In genomic region chr11:68509105-68509504, GRCh38 we compare ENCODE assay signal across 18 cellular contexts. TPM values are rescaled to one million over a fixed set of nuclear protein-coding genes. Genes with fewer than 3 reads are reported as not detected.
DNase-seq lines count a peak whose midpoint lies in the region; ATAC-seq and TF ChIP-seq lines count a peak whose summit lies in the region.
"Had no signal": no experiment of that assay in that cellular context is flagged by ENCODE, and none has a peak within 500 bp of the region (broad histone marks: within the 10 kb centered on the region; RNA-seq: fewer than 3 reads in every experiment).

No MANE protein-coding gene starts in this region.

- H3K36me3 Mint-ChIP-seq in CD8-positive, alpha-beta memory T cell = peaks cover 0 to 56% (median 4%) of the 10 kb centered on the region in 3 donors
- H3K36me3 Mint-ChIP-seq in activated T-helper 17 cell treated with anti-CD3 and anti-CD28 coated beads, Interleukin-2, amount 50 U/mL, for 72 hours (ENCODE audit: low read depth) = peaks cover 55% of the 10 kb centered on the region
- peaks cover 15% of the 10 kb centered on the region for H3K36me3 Mint-ChIP-seq in activated naive CD4-positive, alpha-beta T cell treated with anti-CD3 and anti-CD28 coated beads for 36 hours (ENCODE audit: low read depth)

- H3K27me3 ChIP-seq in CD8-positive, alpha-beta memory T cell (ENCODE audit: insufficient read depth, low read length, poor library complexity, severe bottlenecking) = no peaks in the 10 kb centered on the region
- H3K27me3 ChIP-seq in mesenchymal stem cell (ENCODE audit: control insufficient read depth in 1 of 2, insufficient read depth in 1 of 2, low read length in 2 of 2) = no peaks in the 10 kb centered on the region
- H3K27me3 ChIP-seq: SJSA1, suprapubic skin had no signal

- no peak overlapping the region for H4K91ac ChIP-seq in mesenchymal stem cell (ENCODE audit: low read length)

- no peak overlapping the region for H3K18ac ChIP-seq in mesenchymal stem cell (ENCODE audit: low read depth in 1 of 2, low read length in 2 of 2)

- no peaks in the 10 kb centered on the region for H3K27me3 Mint-ChIP-seq in CD8-positive, alpha-beta memory T cell
- H3K27me3 Mint-ChIP-seq in activated T-helper 17 cell treated with anti-CD3 and anti-CD28 coated beads, Interleukin-2, amount 50 U/mL, for 72 hours = no peaks in the 10 kb centered on the region
- H3K27me3 Mint-ChIP-seq in activated naive CD4-positive, alpha-beta T cell treated with anti-CD3 and anti-CD28 coated beads for 36 hours (ENCODE audit: low read depth) = no peaks in the 10 kb centered on the region
- H3K27me3 Mint-ChIP-seq: activated T-cell treated with anti-CD3 and anti-CD28 coated beads, Interleukin-2, amount 50 U/mL, for 24 hours had no signal

- H3K4me1 Mint-ChIP-seq in CD8-positive, alpha-beta memory T cell = peaks cover 73 to 89% (median 89%) of the 10 kb centered on the region in 3 donors
- H3K4me1 Mint-ChIP-seq in activated T-helper 17 cell treated with anti-CD3 and anti-CD28 coated beads, Interleukin-2, amount 50 U/mL, for 72 hours = peaks cover 43% of the 10 kb centered on the region
- peaks cover 57% of the 10 kb centered on the region for H3K4me1 Mint-ChIP-seq in activated naive CD4-positive, alpha-beta T cell treated with anti-CD3 and anti-CD28 coated beads for 36 hours (ENCODE audit: low read depth)

- intact Hi-C loops in activated naive CD4-positive, alpha-beta T cell treated with anti-CD3 and anti-CD28 coated beads for 36 hours (cut with micrococcal nuclease) = no loop called here

- no peak overlapping the region for H2BK120ac ChIP-seq in mesenchymal stem cell (ENCODE audit: low read depth, low read length)

- no peak overlapping the region for H3K14ac ChIP-seq in mesenchymal stem cell (ENCODE audit: low read length in 2 of 2)

- H3K4me1 ChIP-seq in CD8-positive, alpha-beta memory T cell (ENCODE audit: insufficient read depth, low read length) = peaks cover 34% of the 10 kb centered on the region
- peaks cover 10% of the 10 kb centered on the region for H3K4me1 ChIP-seq in mesenchymal stem cell (ENCODE audit: control insufficient read depth, insufficient read depth, low read depth, low read length)

- no peak overlapping the region for H2AK5ac ChIP-seq in mesenchymal stem cell (ENCODE audit: low read length, severe bottlenecking)

- H3K4me2 ChIP-seq in mesenchymal stem cell (ENCODE audit: low read length, poor library complexity, severe bottlenecking) = no peak overlapping the region

- H3K9ac ChIP-seq in mesenchymal stem cell (ENCODE audit: low read length) = no peak overlapping the region

- POLR2A ChIA-PET in CD8-positive, alpha-beta memory T cell (lab: Charles Lee) = no interaction called here

- no peak overlapping the region for H3K23ac ChIP-seq in mesenchymal stem cell (ENCODE audit: low read length in 2 of 2)

- H3K4ac ChIP-seq in mesenchymal stem cell (ENCODE audit: low read depth in 1 of 2, low read length in 2 of 2) = no peak overlapping the region

- DNase-seq in AG08395 (ENCODE audit: low spot score) (peak; percentile 68), mesenchymal stem cell (peak; percentile 71), NCI-H1694 (lab: John Stamatoyannopoulos, UW) (no peak), GM10266 (ENCODE audit: extremely low spot score) (no peak), NCI-H510A treated with DMSO at 0.1 percent for 48 hours (lab: John Stamatoyannopoulos, UW) (no peak)
- DNase-seq in CD8-positive, alpha-beta memory T cell = no peak
- DNase-seq in activated naive CD4-positive, alpha-beta T cell treated with anti-CD3 and anti-CD28 coated beads for 36 hours = no peak
- DNase-seq: activated CD4-positive, alpha-beta T cell treated with anti-CD3 and anti-CD28 coated beads for 48 hours; activated T-cell treated with anti-CD3 and anti-CD28 coated beads, Interleukin-2, amount 50 U/mL, for 24 hours; amniotic stem cell; DMS153; left ventricle myocardium superior; NCI-H526; PC-3; stimulated activated CD4-positive, alpha-beta T cell treated with anti-CD3 and anti-CD28 coated beads, Interleukin-2, amount 100 ng/mL, for 24 hours had no signal

- ATAC-seq in activated T-helper 17 cell treated with anti-CD3 and anti-CD28 coated beads, Interleukin-2, amount 50 U/mL, for 72 hours (replicated peaks) = no peak
- ATAC-seq: PC-3 had no signal

- no peaks in the 10 kb centered on the region for H3K9me3 ChIP-seq in CD8-positive, alpha-beta memory T cell (ENCODE audit: low read length)
- no peaks in the 10 kb centered on the region for H3K9me3 ChIP-seq in mesenchymal stem cell (ENCODE audit: control insufficient read depth, low read length)
- H3K9me3 ChIP-seq: SJSA1, suprapubic skin had no signal

- H3K36me3 ChIP-seq in CD8-positive, alpha-beta memory T cell (ENCODE audit: insufficient read depth, low read length) = peaks cover 9% of the 10 kb centered on the region
- peaks cover 2 to 21% of the 10 kb centered on the region in 2 experiments for H3K36me3 ChIP-seq in mesenchymal stem cell (ENCODE audit: control insufficient read depth in 1 of 2, insufficient read depth in 2 of 2, low read depth in 1 of 2, low read length in 2 of 2)

- CTCF ChIA-PET in CD8-positive, alpha-beta memory T cell (lab: Charles Lee) = no interaction called here
- CTCF ChIA-PET in activated naive CD4-positive, alpha-beta T cell treated with anti-CD3 and anti-CD28 coated beads for 36 hours (lab: Charles Lee) = interaction anchor here (1.1 to 1.2 kb wide), 2 partner anchors 14 to 19 kb away, joined by 3 read pairs; no protein-coding TSS in a partner anchor

- no peak overlapping the region for H2BK5ac ChIP-seq in mesenchymal stem cell (ENCODE audit: low read depth, low read length, poor library complexity, severe bottlenecking)

- no peak overlapping the region for H2BK12ac ChIP-seq in mesenchymal stem cell (ENCODE audit: low read length in 2 of 2)

- H4K8ac ChIP-seq in mesenchymal stem cell (ENCODE audit: low read length) = no peak overlapping the region

- H3K9me3 Mint-ChIP-seq in CD8-positive, alpha-beta memory T cell = no peaks in the 10 kb centered on the region
- H3K9me3 Mint-ChIP-seq in activated T-helper 17 cell treated with anti-CD3 and anti-CD28 coated beads, Interleukin-2, amount 50 U/mL, for 72 hours = no peaks in the 10 kb centered on the region
- no peaks in the 10 kb centered on the region for H3K9me3 Mint-ChIP-seq in activated naive CD4-positive, alpha-beta T cell treated with anti-CD3 and anti-CD28 coated beads for 36 hours
- H3K9me3 Mint-ChIP-seq: activated T-cell treated with anti-CD3 and anti-CD28 coated beads, Interleukin-2, amount 50 U/mL, for 24 hours had no signal

- 77% methylated on average over 2 of the region's 4 CpGs for WGBS in mesenchymal stem cell

- H2AFZ ChIP-seq in mesenchymal stem cell (ENCODE audit: low read depth, low read length) = no peak overlapping the region

- H3K27ac ChIP-seq in CD8-positive, alpha-beta memory T cell (ENCODE audit: low read depth, low read length) = no peak overlapping the region
- no peak overlapping the region for H3K27ac ChIP-seq in mesenchymal stem cell (ENCODE audit: low read length, poor library complexity, severe bottlenecking)
- H3K27ac ChIP-seq: SJSA1, suprapubic skin had no signal

- no peak overlapping the region for H2BK15ac ChIP-seq in mesenchymal stem cell (ENCODE audit: low read depth, poor library complexity, severe bottlenecking)

- TF ChIP-seq CTCF in GM10266 (IDR thresholded peaks at IDR 0.05; ENCODE audit: control insufficient read depth, insufficient read depth, low read depth, missing control alignments) = no peak

- H3K79me1 ChIP-seq in mesenchymal stem cell (replicated peaks; ENCODE audit: low read length, poor library complexity, severe bottlenecking) = peaks cover 2% of the 10 kb centered on the region

- no peak overlapping the region for H3K4me3 ChIP-seq in CD8-positive, alpha-beta memory T cell (ENCODE audit: low read length)
- H3K4me3 ChIP-seq in mesenchymal stem cell (ENCODE audit: insufficient read depth in 1 of 2, low read depth in 1 of 2, low read length in 2 of 2) = no peak overlapping the region
- H3K4me3 ChIP-seq: SJSA1, suprapubic skin had no signal

- peak overlapping the region in 1 of 7 donors; percentile 17 for H3K4me3 Mint-ChIP-seq in CD8-positive, alpha-beta memory T cell
- H3K4me3 Mint-ChIP-seq in activated T-helper 17 cell treated with anti-CD3 and anti-CD28 coated beads, Interleukin-2, amount 50 U/mL, for 72 hours = no peak overlapping the region
- no peak overlapping the region for H3K4me3 Mint-ChIP-seq in activated naive CD4-positive, alpha-beta T cell treated with anti-CD3 and anti-CD28 coated beads for 36 hours
- H3K4me3 Mint-ChIP-seq: activated T-cell treated with anti-CD3 and anti-CD28 coated beads, Interleukin-2, amount 50 U/mL, for 24 hours had no signal

- H3K27ac Mint-ChIP-seq in CD8-positive, alpha-beta memory T cell = peak overlapping the region in 7 of 8 donors; percentile 2 to 52 (median 27)
- H3K27ac Mint-ChIP-seq in activated T-helper 17 cell treated with anti-CD3 and anti-CD28 coated beads, Interleukin-2, amount 50 U/mL, for 72 hours = peak overlapping the region; percentile 34
- H3K27ac Mint-ChIP-seq in activated naive CD4-positive, alpha-beta T cell treated with anti-CD3 and anti-CD28 coated beads for 36 hours = no peak overlapping the region
- H3K27ac Mint-ChIP-seq: activated T-cell treated with anti-CD3 and anti-CD28 coated beads, Interleukin-2, amount 50 U/mL, for 24 hours had no signal

RNA-seq across cellular contexts. Expression of gene PPP6R3, which starts 48.6 kb away (rescaled TPM):
- total RNA-seq in CD8-positive, alpha-beta memory T cell = 100 to 1,000 TPM; 118 to 119 TPM
- polyA plus RNA-seq in CD8-positive, alpha-beta memory T cell = 49.3 TPM
- 100 to 1,000 TPM; 110 to 138 TPM for total RNA-seq in activated T-helper 17 cell treated with anti-CD3 and anti-CD28 coated beads, Interleukin-2, amount 50 U/mL, for 72 hours
- polyA plus RNA-seq in mesenchymal stem cell (2013, experiment 1 of 2) = 39.3 TPM
- polyA plus RNA-seq in mesenchymal stem cell (2013, experiment 2 of 2) = 39.5 TPM
- 10 to 100 TPM; 84.7 to 87.0 TPM for total RNA-seq in activated naive CD4-positive, alpha-beta T cell treated with anti-CD3 and anti-CD28 coated beads for 36 hours

Comparison
In these comparisons a context has a peak if more than half of its experiments do, and no peak if none do; other contexts are left out.
1. DNase-seq: peak in AG08395 (single experiment) and mesenchymal stem cell (single experiment); none in CD8-positive, alpha-beta memory T cell (0 of 5), NCI-H1694 (single experiment), GM10266 (single experiment), activated naive CD4-positive, alpha-beta T cell treated with anti-CD3 and anti-CD28 coated beads for 36 hours (single experiment) and NCI-H510A treated with DMSO at 0.1 percent for 48 hours (single experiment).